In the genomic region with DNA sequence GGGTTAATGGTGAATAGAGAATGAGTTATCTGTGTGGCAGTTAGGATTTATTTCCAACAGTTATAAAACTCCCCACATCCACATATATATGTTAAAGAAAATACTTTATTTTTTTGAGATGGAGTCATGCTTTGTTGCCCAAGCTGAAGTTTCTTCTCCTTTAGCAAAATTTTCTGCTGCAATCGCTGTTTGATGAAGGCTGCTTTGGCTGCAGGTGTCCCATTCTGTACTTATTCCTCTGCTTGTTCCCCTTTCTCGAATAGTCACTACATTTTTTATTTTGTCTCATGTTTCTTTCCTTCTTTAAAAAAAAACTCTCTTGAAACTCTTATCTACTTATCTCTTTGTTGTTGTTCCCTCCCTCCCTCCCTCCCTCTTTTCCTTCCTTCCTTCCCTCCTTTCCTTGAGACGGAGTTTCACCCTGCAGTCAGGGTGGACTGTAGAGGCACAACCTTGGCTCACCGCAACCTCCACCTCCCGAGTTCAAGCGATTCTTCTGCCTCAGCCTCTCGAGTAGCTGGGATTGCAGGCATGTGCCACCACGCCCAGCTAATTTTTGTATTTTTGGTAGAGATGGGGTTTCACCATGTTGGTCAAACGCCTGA, we compare ENCODE assay signal across 12 cellular contexts. TPM values are rescaled to one million over a fixed set of nuclear protein-coding genes. Genes with fewer than 3 reads are reported as not detected.
A peak's percentile ranks its signal among the peaks of the same experiment; 100 is the strongest.
DNase-seq lines count a peak whose midpoint lies in the region; ATAC-seq, FAIRE-seq and TF ChIP-seq lines count a peak whose summit lies in the region.
"Had no signal": no experiment of that assay in that cellular context is flagged by ENCODE, and none has a peak within 500 bp of the region (broad histone marks: within the 10 kb centered on the region; RNA-seq: fewer than 3 reads in every experiment).

No MANE protein-coding gene starts in this region.

- peak overlapping the region; percentile 73 for H3K27ac Mint-ChIP-seq in activated naive CD4-positive, alpha-beta T cell treated with anti-CD3 and anti-CD28 coated beads, Interleukin-2, amount 10 ng/mL, durations not matched to agents 7 days and 5 days
- H3K27ac Mint-ChIP-seq in natural killer cell: peak overlapping the region; percentile 84 to 89

- H3K4me1 Mint-ChIP-seq in activated naive CD4-positive, alpha-beta T cell treated with anti-CD3 and anti-CD28 coated beads, Interleukin-2, amount 10 ng/mL, durations not matched to agents 7 days and 5 days: peaks cover 28% of the 10 kb centered on the region
- peaks cover 24 to 33% of the 10 kb centered on the region in 2 donors for H3K4me1 Mint-ChIP-seq in natural killer cell

- CTCF ChIA-PET in activated naive CD4-positive, alpha-beta T cell treated with anti-CD3 and anti-CD28 coated beads, Interleukin-2, amount 10 ng/mL, durations not matched to agents 7 days and 5 days (lab: Charles Lee): interaction anchor here (1.1 kb wide), 1 partner anchor 48 kb away, joined by 3 read pairs; no protein-coding TSS in a partner anchor

- no peaks in the 10 kb centered on the region for H4K20me1 ChIP-seq in DND-41 (ENCODE audit: insufficient read depth, low read length)

- intact Hi-C loops in natural killer cell (cut with micrococcal nuclease): no loop called here
- intact Hi-C loops in Right ventricle myocardium inferior (cut with DNase I): no loop called here

- H3K4me1 ChIP-seq in DND-41 (ENCODE audit: insufficient read depth, low read length): peaks cover 21% of the 10 kb centered on the region

- H3K9me3 ChIP-seq in DND-41 (ENCODE audit: insufficient read depth, low read length, severe bottlenecking): no peaks in the 10 kb centered on the region

- H3K9ac ChIP-seq in DND-41 (ENCODE audit: low read depth, low read length): no peak overlapping the region

- peaks cover 1% of the 10 kb centered on the region for H3K9me3 Mint-ChIP-seq in activated naive CD4-positive, alpha-beta T cell treated with anti-CD3 and anti-CD28 coated beads, Interleukin-2, amount 10 ng/mL, durations not matched to agents 7 days and 5 days
- peaks cover 2 to 3% of the 10 kb centered on the region in 2 donors for H3K9me3 Mint-ChIP-seq in natural killer cell

- H2AFZ ChIP-seq in DND-41 (ENCODE audit: low read depth, low read length): peak overlapping the region; percentile 59

- H3K4me2 ChIP-seq in DND-41 (ENCODE audit: insufficient read depth, low read length): peak overlapping the region; percentile 41; the same call in 1 of the 2 replicates

- H3K4me3 ChIP-seq in DND-41 (ENCODE audit: low read depth in 1 of 2, low read length in 2 of 2): no peak overlapping the region

- no peaks in the 10 kb centered on the region for H3K36me3 ChIP-seq in DND-41 (ENCODE audit: insufficient read depth, low read length)

- ATAC-seq in DND-41 (ENCODE audit: insufficient read depth, low read depth): peak; percentile 33
- ATAC-seq in natural killer cell: peak in 2 of 3 donors; percentile 21 to 37
- ATAC-seq in HG03442 (IDR thresholded peaks at IDR 0.05; ENCODE audit: unreplicated experiment): no peak
- no peak for ATAC-seq in GM21786 (IDR thresholded peaks at IDR 0.05; ENCODE audit: unreplicated experiment)
- ATAC-seq in Right ventricle myocardium inferior: no peak

- H3K27me3 Mint-ChIP-seq in activated naive CD4-positive, alpha-beta T cell treated with anti-CD3 and anti-CD28 coated beads, Interleukin-2, amount 10 ng/mL, durations not matched to agents 7 days and 5 days: peaks cover 8% of the 10 kb centered on the region
- no peaks in the 10 kb centered on the region for H3K27me3 Mint-ChIP-seq in natural killer cell (ENCODE audit: low read depth in 2 of 2)

- no peaks in the 10 kb centered on the region for H3K27me3 ChIP-seq in DND-41 (ENCODE audit: insufficient read depth, low read length, poor library complexity)

- H3K4me3 Mint-ChIP-seq in activated naive CD4-positive, alpha-beta T cell treated with anti-CD3 and anti-CD28 coated beads, Interleukin-2, amount 10 ng/mL, durations not matched to agents 7 days and 5 days: peak overlapping the region; percentile 44
- H3K4me3 Mint-ChIP-seq in natural killer cell: peak overlapping the region; percentile 97

- no peaks in the 10 kb centered on the region for H3K79me2 ChIP-seq in DND-41 (ENCODE audit: insufficient read depth, low read length)

- no peak for FAIRE-seq in urothelium cell line (lab: Jason Lieb, UNC)

- DNase-seq in DND-41: no peak
- peak; percentile 38 for DNase-seq in NAMALWA (ENCODE audit: low spot score)
- no peak for DNase-seq in activated naive CD4-positive, alpha-beta T cell treated with anti-CD3 and anti-CD28 coated beads, Interleukin-2, amount 10 ng/mL, durations not matched to agents 7 days and 5 days
- DNase-seq in natural killer cell: no peak
- DNase-seq in urothelium cell line (ENCODE audit: low spot score): no peak
- DNase-seq in Right ventricle myocardium inferior (ENCODE audit: missing footprints): no peak
- DNase-seq: DMS 273 treated with DMSO at 0.1 percent for 48 hours; NCI-H2107; stimulated activated naive CD4-positive, alpha-beta T cell treated with Interleukin-2 at 50 U/mL for 16 hours had no signal

- TF ChIP-seq CTCF in DND-41 (IDR thresholded peaks at IDR 0.05; ENCODE audit: borderline replicate concordance, extremely low read depth, low read length, poor library complexity, severe bottlenecking) (no peak), natural killer cell (IDR thresholded peaks at IDR 0.05) (no peak)

- H3K27ac ChIP-seq in DND-41 (ENCODE audit: low read length): peak overlapping the region; percentile 63

- H3K36me3 Mint-ChIP-seq in activated naive CD4-positive, alpha-beta T cell treated with anti-CD3 and anti-CD28 coated beads, Interleukin-2, amount 10 ng/mL, durations not matched to agents 7 days and 5 days: no peaks in the 10 kb centered on the region
- no peaks in the 10 kb centered on the region for H3K36me3 Mint-ChIP-seq in natural killer cell

RNA-seq across cellular contexts. Expression of a gene that starts 10.6 kb away (rescaled TPM):
- total RNA-seq in natural killer cell: 1 to 10 TPM in 1 of 3 donors, under 1 TPM in 2; 0.41 to 1.0 (median 0.65) TPM
- not detected for total RNA-seq in Right ventricle myocardium inferior
- total RNA-seq: epithelial cell of proximal tubule had no signal

RNA-seq across cellular contexts. Expression of a gene that starts 14.1 kb away (rescaled TPM):
- total RNA-seq in natural killer cell: not detected
- total RNA-seq in Right ventricle myocardium inferior: not detected
- total RNA-seq: epithelial cell of proximal tubule had no signal

RNA-seq across cellular contexts. Expression of a gene that starts 18.7 kb away (rescaled TPM):
- not detected for total RNA-seq in natural killer cell
- total RNA-seq in Right ventricle myocardium inferior: not detected
- total RNA-seq: epithelial cell of proximal tubule had no signal

RNA-seq across cellular contexts. Expression of a gene that starts 42.7 kb away (rescaled TPM):
- 1 to 10 TPM in 1 of 3 donors, not detected in 2; 1.1 TPM for total RNA-seq in natural killer cell
- not detected for total RNA-seq in Right ventricle myocardium inferior
- total RNA-seq: epithelial cell of proximal tubule had no signal

RNA-seq across cellular contexts. Expression of a gene that starts 49.0 kb away (rescaled TPM):
- total RNA-seq in natural killer cell: 1 to 10 TPM in 2 of 3 donors, under 1 TPM in 1; 0.50 to 3.9 (median 1.9) TPM
- total RNA-seq in Right ventricle myocardium inferior: 0.27 TPM

Comparison
In these comparisons a context has a peak if more than half of its experiments do, and no peak if none do; other contexts are left out.
1. ATAC-seq: peak in DND-41 (single experiment) and natural killer cell (2 of 3); none in HG03442 (single experiment), GM21786 (single experiment) and Right ventricle myocardium inferior (single experiment).